9 cellular contexts compared by ENCODE assay signal in genomic region chr3:129890125-129890524, GRCh38. TPM values are rescaled to one million over a fixed set of nuclear protein-coding genes. Genes with fewer than 3 reads are reported as not detected.
DNase-seq lines count a peak whose midpoint lies in the region; ATAC-seq and TF ChIP-seq lines count a peak whose summit lies in the region.
"Had no signal": no experiment of that assay in that cellular context is flagged by ENCODE, and none has a peak within 500 bp of the region (broad histone marks: within the 10 kb centered on the region; RNA-seq: fewer than 3 reads in every experiment).

No MANE protein-coding gene starts in this region.

- no peak overlapping the region for H3K4me3 ChIP-seq in mesodermal cell (ENCODE audit: extremely low read depth, insufficient read depth, low read length, poor library complexity, severe bottlenecking)
- no peak overlapping the region for H3K4me3 ChIP-seq in coronary artery
- H3K4me3 ChIP-seq: HAP-1 had no signal

- peaks cover 27% of the 10 kb centered on the region for H3K4me1 ChIP-seq in mesodermal cell (ENCODE audit: control insufficient read depth, insufficient read depth, low read length, poor library complexity, severe bottlenecking)

- no peak for ATAC-seq in CD4-positive, alpha-beta T cell (ENCODE audit: poor library complexity)
- ATAC-seq in GM21423 (IDR thresholded peaks at IDR 0.05; ENCODE audit: unreplicated experiment) (peak; percentile 20), HG02981 (IDR thresholded peaks at IDR 0.05; ENCODE audit: unreplicated experiment) (no peak), GM19452 (IDR thresholded peaks at IDR 0.05; ENCODE audit: unreplicated experiment) (no peak)

- CTCF ChIA-PET in CD4-positive, alpha-beta T cell (lab: Charles Lee): no interaction called here

- DNase-seq in CD4-positive, alpha-beta T cell: no peak
- peak; percentile 80 for DNase-seq in RPMI8226
- DNase-seq in NCI-H1105 treated with DMSO at 0.1 percent for 48 hours (lab: John Stamatoyannopoulos, UW): no peak
- no peak for DNase-seq in coronary artery (ENCODE audit: low spot score)

- no peaks in the 10 kb centered on the region for H3K27me3 ChIP-seq in CD4-positive, alpha-beta T cell (ENCODE audit: control insufficient read depth, insufficient read depth, low read length)

- peaks cover 9% of the 10 kb centered on the region for H3K36me3 ChIP-seq in mesodermal cell (ENCODE audit: control insufficient read depth, insufficient read depth, low read length)

- POLR2A ChIA-PET in CD4-positive, alpha-beta T cell (lab: Charles Lee): interaction anchor here (1.0 kb wide), 1 partner anchor 63 kb away, joined by 3 read pairs; no protein-coding TSS in a partner anchor

- no CpG with 5 or more reads among the region's 2 CpGs for WGBS in mesodermal cell (ENCODE audit: insufficient coverage in 2 of 2), 2 experiments

- intact Hi-C loops in CD4-positive, alpha-beta T cell (cut with DNase I, micrococcal nuclease): loop anchor here (5.0 to 10.0 kb wide), 5 partner anchors 42 to 1838 kb away; partner anchors contain the start of genes CNBP (in 1 of the 2), IFT122 (in 1 of the 2) and SEC61A1 (in 1 of the 2)

- no peaks in the 10 kb centered on the region for H3K27me3 Mint-ChIP-seq in CD4-positive, alpha-beta T cell

- H3K9me3 ChIP-seq in CD4-positive, alpha-beta T cell (ENCODE audit: control insufficient read depth, low read length): no peaks in the 10 kb centered on the region
- H3K9me3 ChIP-seq in mesodermal cell (ENCODE audit: control insufficient read depth, low read length): no peaks in the 10 kb centered on the region
- H3K9me3 ChIP-seq: HAP-1 had no signal

- H3K27ac ChIP-seq in CD4-positive, alpha-beta T cell (ENCODE audit: low read depth, low read length): no peak overlapping the region
- H3K27ac ChIP-seq in mesodermal cell (ENCODE audit: low read depth, low read length, severe bottlenecking) (peak overlapping the region; percentile 17), coronary artery (peak overlapping the region in 1 of 2 donors; percentile 15)

- no peak for TF ChIP-seq CTCF in CD4-positive, alpha-beta T cell (IDR thresholded peaks at IDR 0.05)
- TF ChIP-seq CTCF in coronary artery (IDR thresholded peaks at IDR 0.05): no peak

- peaks cover 6% of the 10 kb centered on the region for H3K36me3 Mint-ChIP-seq in CD4-positive, alpha-beta T cell (ENCODE audit: low read depth)

- H3K4me1 Mint-ChIP-seq in CD4-positive, alpha-beta T cell (ENCODE audit: low read depth): peaks cover 62% of the 10 kb centered on the region

- H3K4me3 Mint-ChIP-seq in CD4-positive, alpha-beta T cell: peak overlapping the region; percentile 66

- no peaks in the 10 kb centered on the region for H3K9me3 Mint-ChIP-seq in CD4-positive, alpha-beta T cell

- peak overlapping the region; percentile 90 for H3K27ac Mint-ChIP-seq in CD4-positive, alpha-beta T cell

RNA-seq across cellular contexts. Expression of gene TMCC1, which starts 3.4 kb away (rescaled TPM):
- total RNA-seq in CD4-positive, alpha-beta T cell: 10 to 100 TPM; 33.3 to 33.8 TPM
- 18.9 TPM for polyA plus RNA-seq in mesodermal cell (2013, experiment 1 of 2)
- polyA plus RNA-seq in mesodermal cell (2013, experiment 2 of 2): 14.9 TPM
